ENCODE assay signal across 1 cellular context in genomic region chr7:6130007-6130587, GRCh38.
A peak's percentile ranks its signal among the peaks of the same experiment; 100 is the strongest.
TF ChIP-seq lines count a peak whose summit lies in the region.

No MANE protein-coding gene starts in this region.

TF ChIP-seq in K562, 482 proteins besides CTCF, POLR2A, EP300 and RAD21 (continued from another document and continues in another):
- TF ChIP-seq E2F8 (IDR thresholded peaks at IDR 0.05; ENCODE audit: low read depth, partially characterized antibody): no peak
- TF ChIP-seq ZZZ3 (IDR thresholded peaks at IDR 0.05): no peak
- TF ChIP-seq SMARCB1 (IDR thresholded peaks at IDR 0.05; ENCODE audit: insufficient read length, low read depth): no peak
- TF ChIP-seq TEAD4 (IDR thresholded peaks at IDR 0.05; ENCODE audit: low read length): peak; percentile 24; the same call in 1 of the 2 replicates
- no peak for TF ChIP-seq TEAD4 (CRISPR knock-in tag; IDR thresholded peaks at IDR 0.05; ENCODE audit: borderline replicate concordance)
- TF ChIP-seq CCNT2 (IDR thresholded peaks at IDR 0.05; ENCODE audit: borderline replicate concordance, extremely low read depth, insufficient read length, low read depth, low read length): no peak
- peak; percentile 56 for TF ChIP-seq DPF2 (IDR thresholded peaks at IDR 0.05)
- no peak for TF ChIP-seq FOXO4 (CRISPR knock-in tag; IDR thresholded peaks at IDR 0.05)
- peak; percentile 82 for TF ChIP-seq SOX6 (IDR thresholded peaks at IDR 0.05)
- 0 out of 2 replicates have a peak, but pooled peaks have one; percentile 9 for TF ChIP-seq NFIC (IDR thresholded peaks at IDR 0.05)
- TF ChIP-seq ZNF561 (CRISPR knock-in tag; conservative IDR thresholded peaks at IDR 0.05): no peak
- no peak for TF ChIP-seq ETS2 (tag; IDR thresholded peaks at IDR 0.05; ENCODE audit: borderline replicate concordance, poor library complexity, severe bottlenecking)
- TF ChIP-seq PURB (CRISPR knock-in tag; IDR thresholded peaks at IDR 0.05; ENCODE audit: low read depth): no peak
- TF ChIP-seq TRIM24 (IDR thresholded peaks at IDR 0.05): peak in 1 of 2 experiments; percentile 19; a peak in 1 of 4 replicates
- TF ChIP-seq ESRRB (CRISPR knock-in tag; IDR thresholded peaks at IDR 0.05; ENCODE audit: borderline replicate concordance): no peak
- TF ChIP-seq TSHZ1 (CRISPR knock-in tag; IDR thresholded peaks at IDR 0.05): no peak
- TF ChIP-seq GATAD2B (IDR thresholded peaks at IDR 0.05; ENCODE audit: borderline replicate concordance): 0 out of 2 replicates have a peak, but pooled peaks have one; percentile 48
- TF ChIP-seq USF1 (CRISPR knock-in tag; IDR thresholded peaks at IDR 0.05): no peak
- TF ChIP-seq HSF4 (CRISPR knock-in tag; IDR thresholded peaks at IDR 0.05; ENCODE audit: borderline replicate concordance): no peak
- TF ChIP-seq E2F6 (IDR thresholded peaks at IDR 0.05; ENCODE audit: borderline replicate concordance in 1 of 2, extremely low read depth in 1 of 2, insufficient read depth in 1 of 2, insufficient read length in 1 of 2, low read depth in 1 of 2, low read length in 1 of 2, poor library complexity in 1 of 2, severe bottlenecking in 1 of 2): peak in 1 of 2 experiments; percentile 14
- peak; percentile 13; the same call in 1 of the 2 replicates for TF ChIP-seq L3MBTL2 (IDR thresholded peaks at IDR 0.05)
- TF ChIP-seq MGA (IDR thresholded peaks at IDR 0.05): peak; percentile 34
- no peak for TF ChIP-seq SNRNP70 (optimal IDR thresholded peaks at IDR 0.05; ENCODE audit: low read depth, low read length)
- peak; percentile 60; the same call in 1 of the 2 replicates for TF ChIP-seq JUND (IDR thresholded peaks at IDR 0.05; ENCODE audit: borderline replicate concordance, low read depth, low read length)
- TF ChIP-seq JUND (tag; IDR thresholded peaks at IDR 0.05; ENCODE audit: borderline replicate concordance, low read depth, low read length): no peak; the same call in 2 of the 3 replicates
- TF ChIP-seq ZKSCAN8 (CRISPR knock-in tag; IDR thresholded peaks at IDR 0.05): no peak
- no peak for TF ChIP-seq ZNF707 (CRISPR knock-in tag; conservative IDR thresholded peaks at IDR 0.05)
- TF ChIP-seq TCF3 (CRISPR knock-in tag; IDR thresholded peaks at IDR 0.05): peak; percentile 67
- peak; percentile 77 for TF ChIP-seq CBFA2T3 (IDR thresholded peaks at IDR 0.05)
- no peak for TF ChIP-seq NR2C1 (IDR thresholded peaks at IDR 0.05)
- peak; percentile 28; the same call in 1 of the 2 replicates for TF ChIP-seq NR2C1 (tag; IDR thresholded peaks at IDR 0.05)
- TF ChIP-seq ZNF592 (IDR thresholded peaks at IDR 0.05): peak; percentile 84
